1 cellular context compared by ENCODE assay signal in the genomic region with DNA sequence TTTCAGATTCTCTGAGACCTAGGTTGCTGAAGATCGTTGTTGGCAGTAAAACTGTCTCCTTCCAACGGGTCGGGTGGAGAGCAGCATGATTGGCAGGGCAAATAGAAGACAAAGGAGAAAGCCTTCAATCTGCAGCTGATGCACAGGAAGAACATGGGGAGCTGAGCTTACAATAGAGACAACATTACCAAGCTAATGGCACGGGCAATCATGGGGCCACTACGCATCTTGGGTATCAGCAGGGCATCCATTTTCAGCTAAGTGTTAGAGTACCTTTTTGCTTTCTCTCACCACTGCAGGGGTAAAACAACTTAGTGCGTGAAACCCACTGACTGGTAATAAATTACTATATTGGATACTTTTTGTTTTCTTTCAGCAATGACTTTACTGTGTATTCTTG.
TF ChIP-seq lines count a peak whose summit lies in the region.

No MANE protein-coding gene starts in this region.

TF ChIP-seq in SK-N-SH, 30 proteins besides CTCF, POLR2A, EP300 and RAD21 (continued from another document):
- TF ChIP-seq, protein P1, sequence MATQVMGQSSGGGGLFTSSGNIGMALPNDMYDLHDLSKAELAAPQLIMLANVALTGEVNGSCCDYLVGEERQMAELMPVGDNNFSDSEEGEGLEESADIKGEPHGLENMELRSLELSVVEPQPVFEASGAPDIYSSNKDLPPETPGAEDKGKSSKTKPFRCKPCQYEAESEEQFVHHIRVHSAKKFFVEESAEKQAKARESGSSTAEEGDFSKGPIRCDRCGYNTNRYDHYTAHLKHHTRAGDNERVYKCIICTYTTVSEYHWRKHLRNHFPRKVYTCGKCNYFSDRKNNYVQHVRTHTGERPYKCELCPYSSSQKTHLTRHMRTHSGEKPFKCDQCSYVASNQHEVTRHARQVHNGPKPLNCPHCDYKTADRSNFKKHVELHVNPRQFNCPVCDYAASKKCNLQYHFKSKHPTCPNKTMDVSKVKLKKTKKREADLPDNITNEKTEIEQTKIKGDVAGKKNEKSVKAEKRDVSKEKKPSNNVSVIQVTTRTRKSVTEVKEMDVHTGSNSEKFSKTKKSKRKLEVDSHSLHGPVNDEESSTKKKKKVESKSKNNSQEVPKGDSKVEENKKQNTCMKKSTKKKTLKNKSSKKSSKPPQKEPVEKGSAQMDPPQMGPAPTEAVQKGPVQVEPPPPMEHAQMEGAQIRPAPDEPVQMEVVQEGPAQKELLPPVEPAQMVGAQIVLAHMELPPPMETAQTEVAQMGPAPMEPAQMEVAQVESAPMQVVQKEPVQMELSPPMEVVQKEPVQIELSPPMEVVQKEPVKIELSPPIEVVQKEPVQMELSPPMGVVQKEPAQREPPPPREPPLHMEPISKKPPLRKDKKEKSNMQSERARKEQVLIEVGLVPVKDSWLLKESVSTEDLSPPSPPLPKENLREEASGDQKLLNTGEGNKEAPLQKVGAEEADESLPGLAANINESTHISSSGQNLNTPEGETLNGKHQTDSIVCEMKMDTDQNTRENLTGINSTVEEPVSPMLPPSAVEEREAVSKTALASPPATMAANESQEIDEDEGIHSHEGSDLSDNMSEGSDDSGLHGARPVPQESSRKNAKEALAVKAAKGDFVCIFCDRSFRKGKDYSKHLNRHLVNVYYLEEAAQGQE (IDR thresholded peaks at IDR 0.05; ENCODE audit: low read depth, low read length) = no peak
